8 cellular contexts compared by ENCODE assay signal in the genomic region with DNA sequence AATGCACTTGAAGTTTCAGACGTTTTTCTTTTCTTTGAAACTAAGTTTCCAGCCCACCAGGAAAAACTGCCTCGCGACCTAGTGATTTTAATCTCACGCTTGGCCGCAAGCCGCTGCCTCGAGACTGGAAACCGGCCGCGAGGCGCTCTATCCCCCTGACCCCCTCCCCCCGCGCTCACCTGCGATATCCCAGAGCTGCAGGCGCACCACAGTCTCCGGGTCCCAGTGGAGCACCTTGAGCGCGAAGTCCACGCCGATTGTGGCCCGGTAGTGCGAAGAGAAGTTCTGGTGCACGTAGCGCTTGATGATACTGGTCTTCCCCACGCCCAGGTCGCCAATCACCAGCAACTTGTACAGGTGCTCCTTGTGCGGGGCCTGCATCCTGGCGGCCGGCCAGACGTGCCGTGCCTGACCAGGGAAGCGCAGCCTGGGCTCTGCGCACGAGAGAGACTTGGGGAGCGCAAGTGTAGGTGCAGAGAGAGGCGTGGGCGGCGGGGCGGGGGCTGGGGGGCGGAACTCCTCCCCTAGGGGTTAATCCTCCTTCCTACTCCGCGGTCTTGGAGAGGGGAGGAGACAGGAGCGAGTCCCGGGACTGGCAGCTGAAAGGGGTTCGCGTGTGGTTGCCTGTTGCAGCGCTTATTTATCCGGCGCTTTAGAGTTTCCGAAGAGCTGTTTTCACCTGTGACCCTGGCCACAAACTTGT. TPM values are rescaled to one million over a fixed set of nuclear protein-coding genes. Genes with fewer than 3 reads are reported as not detected.
A peak's percentile ranks its signal among the peaks of the same experiment; 100 is the strongest.
DNase-seq lines count a peak whose midpoint lies in the region; ATAC-seq and TF ChIP-seq lines count a peak whose summit lies in the region.

A gene (minus strand): TSS at position 440 of the 703 bp plus-strand sequence. CDS start 59 bp downstream, at position 381.

- H3K27ac ChIP-seq in naive thymus-derived CD4-positive, alpha-beta T cell (ENCODE audit: low read depth, low read length) = no peak within 1 kb of the TSS

- H3K27me3 Mint-ChIP-seq in WTC11 (ENCODE audit: low read depth) (no peaks in the 10 kb centered on the region; the same call in 1 of the 2 replicates), type B pancreatic cell (peaks cover 4% of the 10 kb centered on the region)
- peaks cover 0 to 9% (median 7%) of the 10 kb centered on the region in 5 donors for H3K27me3 Mint-ChIP-seq in naive thymus-derived CD4-positive, alpha-beta T cell

- TF ChIP-seq CTCF in WTC11 (IDR thresholded peaks at IDR 0.05) (no peak), epithelial cell of esophagus (IDR thresholded peaks at IDR 0.05; ENCODE audit: insufficient read depth, low read depth, low read length, missing control alignments) (no peak), type B pancreatic cell (conservative IDR thresholded peaks at IDR 0.05) (no peak)

- H3K4me3 Mint-ChIP-seq in WTC11 (peak within 1 kb of the TSS; percentile 82), type B pancreatic cell (peak within 1 kb of the TSS; percentile 92)
- peak within 1 kb of the TSS; percentile 50 to 85 (median 71) for H3K4me3 Mint-ChIP-seq in naive thymus-derived CD4-positive, alpha-beta T cell

- H3K9me3 Mint-ChIP-seq in WTC11 = no peaks in the 10 kb centered on the region
- H3K9me3 Mint-ChIP-seq in naive thymus-derived CD4-positive, alpha-beta T cell = no peaks in the 10 kb centered on the region
- H3K9me3 Mint-ChIP-seq in type B pancreatic cell = no peaks in the 10 kb centered on the region

- H3K4me1 ChIP-seq in naive thymus-derived CD4-positive, alpha-beta T cell (ENCODE audit: control insufficient read depth in 2 of 2, insufficient read depth in 2 of 2, low read length in 2 of 2) = peaks cover 0 to 4% of the 10 kb centered on the region in 2 donors

- no peaks in the 10 kb centered on the region for H3K36me3 ChIP-seq in naive thymus-derived CD4-positive, alpha-beta T cell (ENCODE audit: control insufficient read depth in 2 of 3, insufficient read depth in 3 of 3, low read length in 3 of 3)

- H3K9me3 ChIP-seq in naive thymus-derived CD4-positive, alpha-beta T cell (ENCODE audit: control insufficient read depth in 2 of 3, low read length in 3 of 3) = no peaks in the 10 kb centered on the region

- POLR2A ChIA-PET in WTC11 (lab: Charles Lee) = interaction anchor here (0.5 to 2.4 kb wide), 3 partner anchors 133 to 204 kb away, joined by 3 to 8 read pairs (median 6); a partner anchor contains a TSS
- POLR2A ChIA-PET in naive thymus-derived CD4-positive, alpha-beta T cell (lab: Charles Lee) = no interaction called here

- ATAC-seq in GM18868 (IDR thresholded peaks at IDR 0.05; ENCODE audit: unreplicated experiment) (peak; percentile 34), HG03159 (IDR thresholded peaks at IDR 0.05; ENCODE audit: unreplicated experiment) (peak; percentile 43), WTC11 (peak; percentile 91), GM19467 (IDR thresholded peaks at IDR 0.05; ENCODE audit: unreplicated experiment) (no peak)
- peak; percentile 39 for ATAC-seq in naive thymus-derived CD4-positive, alpha-beta T cell

- peaks cover 42% of the 10 kb centered on the region for H3K4me1 Mint-ChIP-seq in WTC11
- peaks cover 0 to 49% (median 8%) of the 10 kb centered on the region in 7 donors for H3K4me1 Mint-ChIP-seq in naive thymus-derived CD4-positive, alpha-beta T cell
- H3K4me1 Mint-ChIP-seq in type B pancreatic cell (ENCODE audit: unreplicated experiment) = peaks cover 14% of the 10 kb centered on the region

- DNase-seq in AG08396 (ENCODE audit: low spot score) (peak; percentile 24), WTC11 (ENCODE audit: low spot score) (peak; percentile 77), epithelial cell of esophagus (ENCODE audit: low read depth) (peak; percentile 83), type B pancreatic cell (ENCODE audit: extremely low spot score, unreplicated experiment) (peak; percentile 75)
- peak in 2 of 9 donors; percentile 1 to 36 for DNase-seq in naive thymus-derived CD4-positive, alpha-beta T cell

- no peaks in the 10 kb centered on the region for H3K27me3 ChIP-seq in naive thymus-derived CD4-positive, alpha-beta T cell (ENCODE audit: control insufficient read depth in 2 of 2, insufficient read depth in 2 of 2, low read length in 2 of 2)

- peak within 1 kb of the TSS; percentile 74 for H3K27ac Mint-ChIP-seq in WTC11
- peak within 1 kb of the TSS in 2 of 9 donors; percentile 25 to 77 for H3K27ac Mint-ChIP-seq in naive thymus-derived CD4-positive, alpha-beta T cell
- peak within 1 kb of the TSS; percentile 87 for H3K27ac Mint-ChIP-seq in type B pancreatic cell

- intact Hi-C loops in naive thymus-derived CD4-positive, alpha-beta T cell (cut with micrococcal nuclease) = loop anchor here in 1 of 2 donors (5.0 kb wide), 2 partner anchors 242 to 367 kb away; no protein-coding TSS in a partner anchor

- H3K36me3 Mint-ChIP-seq in WTC11 (0 out of 2 replicates have a peak, but pooled peaks cover 3% of the 10 kb centered on the region), type B pancreatic cell (peaks cover under 1% of the 10 kb centered on the region)
- peaks cover 0 to 3% (median 0%) of the 10 kb centered on the region in 5 donors for H3K36me3 Mint-ChIP-seq in naive thymus-derived CD4-positive, alpha-beta T cell

- CTCF ChIA-PET in WTC11 (lab: Charles Lee) = interaction anchor here (0.6 to 2.6 kb wide), 9 partner anchors 71 to 563 kb away, joined by 3 to 5 read pairs (median 3); no protein-coding TSS in a partner anchor
- CTCF ChIA-PET in naive thymus-derived CD4-positive, alpha-beta T cell (lab: Charles Lee) = no interaction called here

- peak within 1 kb of the TSS; percentile 71 for H3K4me3 ChIP-seq in epithelial cell of esophagus (ENCODE audit: low read length)
- peak within 1 kb of the TSS; percentile 45 for H3K4me3 ChIP-seq in naive thymus-derived CD4-positive, alpha-beta T cell (ENCODE audit: low read length)

TF ChIP-seq in WTC11, 78 proteins besides CTCF, POLR2A, EP300 and RAD21 (continues in another document):
- TF ChIP-seq ZNF219 (CRISPR knock-in tag; IDR thresholded peaks at IDR 0.05; ENCODE audit: borderline replicate concordance) (no peak), ETV6 (CRISPR knock-in tag; IDR thresholded peaks at IDR 0.05) (no peak), CREM (CRISPR knock-in tag; IDR thresholded peaks at IDR 0.05) (no peak), TEAD1 (CRISPR knock-in tag; IDR thresholded peaks at IDR 0.05) (peak; percentile 91), SP1 (CRISPR knock-in tag; conservative IDR thresholded peaks at IDR 0.05) (peak; percentile 34; the same call in 1 of the 2 replicates), CBFB (CRISPR knock-in tag; IDR thresholded peaks at IDR 0.05; ENCODE audit: low read depth) (no peak; the same call in 1 of the 2 replicates), JUN (CRISPR knock-in tag; IDR thresholded peaks at IDR 0.05) (no peak)
- TF ChIP-seq, protein P1, sequence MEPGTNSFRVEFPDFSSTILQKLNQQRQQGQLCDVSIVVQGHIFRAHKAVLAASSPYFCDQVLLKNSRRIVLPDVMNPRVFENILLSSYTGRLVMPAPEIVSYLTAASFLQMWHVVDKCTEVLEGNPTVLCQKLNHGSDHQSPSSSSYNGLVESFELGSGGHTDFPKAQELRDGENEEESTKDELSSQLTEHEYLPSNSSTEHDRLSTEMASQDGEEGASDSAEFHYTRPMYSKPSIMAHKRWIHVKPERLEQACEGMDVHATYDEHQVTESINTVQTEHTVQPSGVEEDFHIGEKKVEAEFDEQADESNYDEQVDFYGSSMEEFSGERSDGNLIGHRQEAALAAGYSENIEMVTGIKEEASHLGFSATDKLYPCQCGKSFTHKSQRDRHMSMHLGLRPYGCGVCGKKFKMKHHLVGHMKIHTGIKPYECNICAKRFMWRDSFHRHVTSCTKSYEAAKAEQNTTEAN (CRISPR knock-in tag; IDR thresholded peaks at IDR 0.05) = peak; percentile 74; the same call in 1 of the 2 replicates
- TF ChIP-seq, protein P2, sequence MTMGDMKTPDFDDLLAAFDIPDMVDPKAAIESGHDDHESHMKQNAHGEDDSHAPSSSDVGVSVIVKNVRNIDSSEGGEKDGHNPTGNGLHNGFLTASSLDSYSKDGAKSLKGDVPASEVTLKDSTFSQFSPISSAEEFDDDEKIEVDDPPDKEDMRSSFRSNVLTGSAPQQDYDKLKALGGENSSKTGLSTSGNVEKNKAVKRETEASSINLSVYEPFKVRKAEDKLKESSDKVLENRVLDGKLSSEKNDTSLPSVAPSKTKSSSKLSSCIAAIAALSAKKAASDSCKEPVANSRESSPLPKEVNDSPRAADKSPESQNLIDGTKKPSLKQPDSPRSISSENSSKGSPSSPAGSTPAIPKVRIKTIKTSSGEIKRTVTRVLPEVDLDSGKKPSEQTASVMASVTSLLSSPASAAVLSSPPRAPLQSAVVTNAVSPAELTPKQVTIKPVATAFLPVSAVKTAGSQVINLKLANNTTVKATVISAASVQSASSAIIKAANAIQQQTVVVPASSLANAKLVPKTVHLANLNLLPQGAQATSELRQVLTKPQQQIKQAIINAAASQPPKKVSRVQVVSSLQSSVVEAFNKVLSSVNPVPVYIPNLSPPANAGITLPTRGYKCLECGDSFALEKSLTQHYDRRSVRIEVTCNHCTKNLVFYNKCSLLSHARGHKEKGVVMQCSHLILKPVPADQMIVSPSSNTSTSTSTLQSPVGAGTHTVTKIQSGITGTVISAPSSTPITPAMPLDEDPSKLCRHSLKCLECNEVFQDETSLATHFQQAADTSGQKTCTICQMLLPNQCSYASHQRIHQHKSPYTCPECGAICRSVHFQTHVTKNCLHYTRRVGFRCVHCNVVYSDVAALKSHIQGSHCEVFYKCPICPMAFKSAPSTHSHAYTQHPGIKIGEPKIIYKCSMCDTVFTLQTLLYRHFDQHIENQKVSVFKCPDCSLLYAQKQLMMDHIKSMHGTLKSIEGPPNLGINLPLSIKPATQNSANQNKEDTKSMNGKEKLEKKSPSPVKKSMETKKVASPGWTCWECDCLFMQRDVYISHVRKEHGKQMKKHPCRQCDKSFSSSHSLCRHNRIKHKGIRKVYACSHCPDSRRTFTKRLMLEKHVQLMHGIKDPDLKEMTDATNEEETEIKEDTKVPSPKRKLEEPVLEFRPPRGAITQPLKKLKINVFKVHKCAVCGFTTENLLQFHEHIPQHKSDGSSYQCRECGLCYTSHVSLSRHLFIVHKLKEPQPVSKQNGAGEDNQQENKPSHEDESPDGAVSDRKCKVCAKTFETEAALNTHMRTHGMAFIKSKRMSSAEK (CRISPR knock-in tag; IDR thresholded peaks at IDR 0.05; ENCODE audit: borderline replicate concordance) = no peak
- TF ChIP-seq, protein P3, sequence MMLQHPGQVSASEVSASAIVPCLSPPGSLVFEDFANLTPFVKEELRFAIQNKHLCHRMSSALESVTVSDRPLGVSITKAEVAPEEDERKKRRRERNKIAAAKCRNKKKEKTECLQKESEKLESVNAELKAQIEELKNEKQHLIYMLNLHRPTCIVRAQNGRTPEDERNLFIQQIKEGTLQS (CRISPR knock-in tag; conservative IDR thresholded peaks at IDR 0.05) = no peak

RNA-seq across cellular contexts. Expression of the gene that starts here (rescaled TPM):
- total RNA-seq in WTC11 (2021) (13.3 to 18.4 TPM (median 17.5 TPM) in 3 replicates), type B pancreatic cell (ENCODE audit: low replicate concordance) (10.2 and 16.8 TPM in 2 replicates)
- 1 to 10 TPM in 2 of 5 experiments, under 1 TPM in 2, not detected in 1; 0.21 to 1.9 (median 0.92) TPM for total RNA-seq in naive thymus-derived CD4-positive, alpha-beta T cell
- polyA plus RNA-seq in naive thymus-derived CD4-positive, alpha-beta T cell = under 1 TPM in 1 of 2 donors, not detected in 1; 0.14 TPM
